ENCODE assay signal across 8 cellular contexts in genomic region chr10:132458595-132459251, GRCh38.
DNase-seq lines count a peak whose midpoint lies in the region; ATAC-seq, FAIRE-seq and TF ChIP-seq lines count a peak whose summit lies in the region.

No MANE protein-coding gene starts in this region.

- no peak overlapping the region for H3K4me3 Mint-ChIP-seq in natural killer cell treated with Interleukin-12 subunit alpha and Interleukin-12 subunit beta and Interleukin-15 and Interleukin-18, amount 100 ng/mL, for 72 hours

- no peaks in the 10 kb centered on the region for H3K9me2 ChIP-seq in Loucy (replicated peaks; ENCODE audit: low read depth, low read length)

- H3K27me3 ChIP-seq in Loucy (ENCODE audit: insufficient read depth, low read length, poor library complexity, severe bottlenecking), result no peaks in the 10 kb centered on the region
- H3K27me3 ChIP-seq in endothelial cell of umbilical vein (ENCODE audit: control insufficient read depth in 2 of 2, insufficient read depth in 2 of 2, low read length in 2 of 2), result no peaks in the 10 kb centered on the region
- H3K27me3 ChIP-seq in tibial artery, result peaks cover 0 to 17% of the 10 kb centered on the region in 2 donors

- TF ChIP-seq POLR2A in endothelial cell of umbilical vein (IDR thresholded peaks at IDR 0.05; ENCODE audit: low read depth, low read length), result no peak

- H2AFZ ChIP-seq in Loucy (ENCODE audit: low read length) (peak overlapping the region; percentile 46; the same call in 1 of the 2 replicates), endothelial cell of umbilical vein (ENCODE audit: low read depth, low read length) (no peak overlapping the region)

- peak overlapping the region in 1 of 2 donors; percentile 51 for H3K27ac Mint-ChIP-seq in natural killer cell treated with Interleukin-12 subunit alpha and Interleukin-12 subunit beta and Interleukin-15 and Interleukin-18, amount 100 ng/mL, for 72 hours

- no peaks in the 10 kb centered on the region for H3K27me3 Mint-ChIP-seq in natural killer cell treated with Interleukin-12 subunit alpha and Interleukin-12 subunit beta and Interleukin-15 and Interleukin-18, amount 100 ng/mL, for 72 hours

- H3K4me2 ChIP-seq in Loucy (ENCODE audit: low read depth, low read length, poor library complexity, severe bottlenecking) (peak overlapping the region; percentile 63), endothelial cell of umbilical vein (ENCODE audit: insufficient read depth, low read length) (no peak overlapping the region)

- no peaks in the 10 kb centered on the region for H3K36me3 Mint-ChIP-seq in natural killer cell treated with Interleukin-12 subunit alpha and Interleukin-12 subunit beta and Interleukin-15 and Interleukin-18, amount 100 ng/mL, for 72 hours

- TF ChIP-seq CTCF in Loucy (conservative IDR thresholded peaks at IDR 0.05; ENCODE audit: low read length), result peak; percentile 87
- TF ChIP-seq CTCF in endothelial cell of umbilical vein (IDR thresholded peaks at IDR 0.05; ENCODE audit: extremely low read depth in 1 of 2, insufficient read depth in 1 of 2, low read depth in 1 of 2, low read length in 2 of 2), result peak; percentile 86 to 93
- peak; percentile 91 to 97 for TF ChIP-seq CTCF in tibial artery (IDR thresholded peaks at IDR 0.05)

- POLR2A ChIA-PET in endothelial cell of umbilical vein (lab: Charles Lee), result no interaction called here

- no peaks in the 10 kb centered on the region for H3K36me3 ChIP-seq in Loucy (ENCODE audit: insufficient read depth, low read length)
- no peaks in the 10 kb centered on the region for H3K36me3 ChIP-seq in endothelial cell of umbilical vein (ENCODE audit: control insufficient read depth in 2 of 2, extremely low read depth in 1 of 2, insufficient read depth in 2 of 2, low read length in 2 of 2)
- no peaks in the 10 kb centered on the region for H3K36me3 ChIP-seq in tibial artery

- no peak overlapping the region for H3K4me3 ChIP-seq in Loucy (ENCODE audit: low read length, poor library complexity, severe bottlenecking)
- no peak overlapping the region for H3K4me3 ChIP-seq in endothelial cell of umbilical vein (replicated peaks in 1 of 3; ENCODE audit: insufficient read depth in 1 of 3, low read depth in 1 of 3, low read length in 3 of 3)
- H3K4me3 ChIP-seq in tibial artery, result no peak overlapping the region

- H3K9ac ChIP-seq in Loucy (ENCODE audit: low read depth, low read length, poor library complexity, severe bottlenecking) (no peak overlapping the region), endothelial cell of umbilical vein (replicated peaks; ENCODE audit: extremely low read depth, insufficient read depth, low read length) (no peak overlapping the region)

- H3K9me3 ChIP-seq in Loucy (ENCODE audit: insufficient read depth, low read depth, low read length) (no peaks in the 10 kb centered on the region), endothelial cell of umbilical vein (replicated peaks; ENCODE audit: control insufficient read depth, insufficient read depth, low read length) (no peaks in the 10 kb centered on the region), tibial artery (no peaks in the 10 kb centered on the region)

- peak; percentile 64 to 83 for ATAC-seq in natural killer cell treated with Interleukin-12 subunit alpha and Interleukin-12 subunit beta and Interleukin-15 and Interleukin-18, amount 100 ng/mL, for 72 hours
- ATAC-seq in HG03196 (IDR thresholded peaks at IDR 0.05; ENCODE audit: unreplicated experiment), result no peak

- dilution Hi-C loops in endothelial cell of umbilical vein (cut with MboI; ENCODE audit: extremely low pct_ligation_motif_present, low sequenced_read_pairs), result no loop called here

- CTCF ChIA-PET in endothelial cell of umbilical vein (lab: Charles Lee), result interaction anchor here (1.0 to 2.7 kb wide), 8 partner anchors 10 to 196 kb away, joined by 3 to 19 read pairs (median 5); no protein-coding TSS in a partner anchor

- peaks cover 4 to 6% of the 10 kb centered on the region in 2 donors for H3K4me1 Mint-ChIP-seq in natural killer cell treated with Interleukin-12 subunit alpha and Interleukin-12 subunit beta and Interleukin-15 and Interleukin-18, amount 100 ng/mL, for 72 hours (ENCODE audit: low read depth in 2 of 2)

- no peaks in the 10 kb centered on the region for H3K9me1 ChIP-seq in endothelial cell of umbilical vein (replicated peaks; ENCODE audit: control insufficient read depth, extremely low read depth, insufficient read depth, low read length)

- H4K20me1 ChIP-seq in Loucy (ENCODE audit: insufficient read depth, low read length, poor library complexity, severe bottlenecking) (no peaks in the 10 kb centered on the region), endothelial cell of umbilical vein (replicated peaks; ENCODE audit: control insufficient read depth, extremely low read depth, insufficient read depth, low read length) (no peaks in the 10 kb centered on the region)

- FAIRE-seq in endothelial cell of umbilical vein (lab: Jason Lieb, UNC), result peak; percentile 55

- no peaks in the 10 kb centered on the region for H3K9me3 Mint-ChIP-seq in natural killer cell treated with Interleukin-12 subunit alpha and Interleukin-12 subunit beta and Interleukin-15 and Interleukin-18, amount 100 ng/mL, for 72 hours

- H3K79me2 ChIP-seq in Loucy (ENCODE audit: insufficient read depth, low read length), result no peaks in the 10 kb centered on the region
- H3K79me2 ChIP-seq in endothelial cell of umbilical vein (ENCODE audit: control insufficient read depth, insufficient read depth, low read length), result no peaks in the 10 kb centered on the region

- DNase-seq in SHP77 (lab: John Stamatoyannopoulos, UW) (peak; percentile 17 to 18), SHP77 treated with DMSO at 0.1 percent for 48 hours (lab: John Stamatoyannopoulos, UW) (no peak), endothelial cell of umbilical vein (ENCODE audit: low read depth, low spot score) (peak; percentile 21), tibial artery (peak in 1 of 2 donors; percentile 73)
- peak in 2 of 3 experiments; percentile 49 to 66 for DNase-seq in activated CD8-positive, alpha-beta memory T cell treated with anti-CD3 and anti-CD28 coated beads for 48 hours (ENCODE audit: low read depth in 2 of 3, low spot score in 2 of 3)
- DNase-seq in natural killer cell treated with Interleukin-12 subunit alpha and Interleukin-12 subunit beta and Interleukin-15 and Interleukin-18, amount 100 ng/mL, for 72 hours (ENCODE audit: low spot score), result no peak

- intact Hi-C loops in endothelial cell of umbilical vein (cut with micrococcal nuclease), result loop anchor here (1.0 to 2.0 kb wide), 3 partner anchors 58 to 179 kb away; partner anchors contain the start of gene INPP5A
- intact Hi-C loops in tibial artery (cut with DNase I; ENCODE audit: low total_unique reads), result loop anchor here (2.0 to 5.0 kb wide), 2 partner anchors 180 to 236 kb away; no protein-coding TSS in a partner anchor

- BruUV-seq in endothelial cell of umbilical vein (replicated peaks; lab: Mats Ljungman, UMichigan), result no TSS peak

- no peaks in the 10 kb centered on the region for H3F3A ChIP-seq in Loucy (ENCODE audit: low read depth)

- H3K27ac ChIP-seq in endothelial cell of umbilical vein (ENCODE audit: insufficient read depth, low read depth, low read length) (no peak overlapping the region), tibial artery (no peak overlapping the region)

- H3K4me1 ChIP-seq in Loucy (ENCODE audit: insufficient read depth, low read length, poor library complexity, severe bottlenecking) (peaks cover 5% of the 10 kb centered on the region), endothelial cell of umbilical vein (ENCODE audit: control insufficient read depth, extremely low read depth, insufficient read depth, low read length) (no peaks in the 10 kb centered on the region), tibial artery (peaks cover 8 to 22% (median 14%) of the 10 kb centered on the region in 4 donors)

TF ChIP-seq in endothelial cell of umbilical vein, 7 proteins besides CTCF, POLR2A, EP300 and RAD21:
- TF ChIP-seq GATA2 (IDR thresholded peaks at IDR 0.05; ENCODE audit: insufficient read depth, insufficient read length, low read depth, low read length) (no peak), EZH2 (IDR thresholded peaks at IDR 0.05; ENCODE audit: borderline replicate concordance, low read depth, low read length, severe bottlenecking) (no peak), MYC (IDR thresholded peaks at IDR 0.05; ENCODE audit: low read depth, low read length) (no peak)

Comparison
In these comparisons a context has a peak if more than half of its experiments do, and no peak if none do; other contexts are left out.
1. DNase-seq: peak in SHP77 (2 of 2), activated CD8-positive, alpha-beta memory T cell treated with anti-CD3 and anti-CD28 coated beads for 48 hours (2 of 3) and endothelial cell of umbilical vein (single experiment); none in SHP77 treated with DMSO at 0.1 percent for 48 hours (single experiment) and natural killer cell treated with Interleukin-12 subunit alpha and Interleukin-12 subunit beta and Interleukin-15 and Interleukin-18, amount 100 ng/mL, for 72 hours (single experiment).
2. Peak in every context shown above with its lines, with median percentiles within 50 percentile points of each other: CTCF ChIP-seq.